ENCODE assay signal across 1 cellular context in the genomic region with DNA sequence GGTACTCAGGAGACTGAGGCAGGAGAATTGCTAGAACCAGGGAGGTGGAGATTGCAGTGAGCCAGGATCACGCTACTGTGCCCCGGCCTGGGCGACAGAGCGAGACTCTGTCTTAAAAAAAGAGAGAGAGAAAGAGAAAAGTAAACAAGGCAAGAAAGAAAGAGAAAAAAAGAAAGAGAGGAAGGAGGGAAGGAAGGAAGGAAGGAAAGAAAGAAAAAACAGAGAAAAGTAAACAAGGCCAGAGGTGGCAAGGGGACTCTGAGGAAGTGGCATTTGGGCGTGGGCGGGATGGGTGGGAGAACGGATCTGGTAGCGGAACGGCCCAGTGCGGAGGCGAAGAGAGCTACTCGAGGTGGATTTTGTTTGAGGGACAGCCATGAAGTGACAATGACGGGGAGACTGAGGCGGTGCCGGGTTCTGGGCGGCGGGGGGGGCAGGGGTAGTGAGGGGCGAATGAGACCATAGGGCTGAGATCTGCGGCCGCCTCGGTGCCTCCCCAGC.
A peak's percentile ranks its signal among the peaks of the same experiment; 100 is the strongest.
TF ChIP-seq lines count a peak whose summit lies in the region.

No MANE protein-coding gene starts in this region.

TF ChIP-seq in HEK293, 187 proteins besides CTCF, POLR2A, EP300 and RAD21 (continued from another document and continues in another):
- TF ChIP-seq ZNF18 (tag by site-specific recombination; IDR thresholded peaks at IDR 0.05) = no peak
- TF ChIP-seq ZNF184 (tag by site-specific recombination; IDR thresholded peaks at IDR 0.05) = no peak
- no peak for TF ChIP-seq ZNF677 (tag by site-specific recombination; IDR thresholded peaks at IDR 0.05)
- TF ChIP-seq SP3 (tag by site-specific recombination; IDR thresholded peaks at IDR 0.05) = no peak
- TF ChIP-seq OSR2 (tag by site-specific recombination; IDR thresholded peaks at IDR 0.05) = no peak
- TF ChIP-seq, protein P1, sequence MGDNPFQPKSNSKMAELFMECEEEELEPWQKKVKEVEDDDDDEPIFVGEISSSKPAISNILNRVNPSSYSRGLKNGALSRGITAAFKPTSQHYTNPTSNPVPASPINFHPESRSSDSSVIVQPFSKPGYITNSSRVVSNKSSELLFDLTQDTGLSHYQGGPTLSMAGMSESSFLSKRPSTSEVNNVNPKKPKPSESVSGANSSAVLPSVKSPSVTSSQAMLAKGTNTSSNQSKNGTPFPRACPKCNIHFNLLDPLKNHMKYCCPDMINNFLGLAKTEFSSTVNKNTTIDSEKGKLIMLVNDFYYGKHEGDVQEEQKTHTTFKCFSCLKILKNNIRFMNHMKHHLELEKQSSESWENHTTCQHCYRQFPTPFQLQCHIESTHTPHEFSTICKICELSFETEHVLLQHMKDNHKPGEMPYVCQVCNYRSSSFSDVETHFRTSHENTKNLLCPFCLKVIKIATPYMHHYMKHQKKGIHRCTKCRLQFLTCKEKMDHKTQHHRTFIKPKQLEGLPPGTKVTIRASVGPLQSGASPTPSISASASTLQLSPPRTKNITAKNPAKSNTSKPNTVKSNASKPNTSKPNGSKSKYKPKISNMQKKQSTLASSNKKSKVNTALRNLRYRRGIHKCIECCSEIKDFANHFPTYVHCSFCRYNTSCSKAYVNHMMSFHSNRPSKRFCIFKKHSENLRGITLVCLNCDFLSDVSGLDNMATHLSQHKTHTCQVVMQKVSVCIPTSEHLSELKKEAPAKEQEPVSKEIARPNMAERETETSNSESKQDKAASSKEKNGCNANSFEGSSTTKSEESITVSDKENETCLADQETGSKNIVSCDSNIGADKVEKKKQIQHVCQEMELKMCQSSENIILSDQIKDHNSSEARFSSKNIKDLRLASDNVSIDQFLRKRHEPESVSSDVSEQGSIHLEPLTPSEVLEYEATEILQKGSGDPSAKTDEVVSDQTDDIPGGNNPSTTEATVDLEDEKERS (tag by site-specific recombination; IDR thresholded peaks at IDR 0.05) = no peak
- no peak for TF ChIP-seq ZNF138 (tag by site-specific recombination; IDR thresholded peaks at IDR 0.05; ENCODE audit: borderline replicate concordance)
- TF ChIP-seq GLI4 (tag by site-specific recombination; IDR thresholded peaks at IDR 0.05) = no peak
- no peak for TF ChIP-seq ZNF146 (tag by site-specific recombination; IDR thresholded peaks at IDR 0.05)
- TF ChIP-seq OVOL3 (tag by site-specific recombination; IDR thresholded peaks at IDR 0.05) = no peak
- TF ChIP-seq PRDM1 (tag by site-specific recombination; IDR thresholded peaks at IDR 0.05) = peak; percentile 69; the same call in 1 of the 2 replicates
- no peak for TF ChIP-seq ZNF555 (tag by site-specific recombination; conservative IDR thresholded peaks at IDR 0.05)
- no peak for TF ChIP-seq ZNF660 (tag by site-specific recombination; IDR thresholded peaks at IDR 0.05)
- no peak for TF ChIP-seq ZNF529 (tag by site-specific recombination; IDR thresholded peaks at IDR 0.05; ENCODE audit: insufficient replicate concordance)
- no peak for TF ChIP-seq ZNF48 (tag by site-specific recombination; IDR thresholded peaks at IDR 0.05)
- no peak for TF ChIP-seq ZNF473 (tag by site-specific recombination; IDR thresholded peaks at IDR 0.05)
- no peak for TF ChIP-seq ZFP3 (tag by site-specific recombination; IDR thresholded peaks at IDR 0.05; ENCODE audit: low read depth)
- no peak for TF ChIP-seq ZNF623 (tag by site-specific recombination; IDR thresholded peaks at IDR 0.05)
- peak; percentile 73 for TF ChIP-seq ZNF121 (tag by site-specific recombination; IDR thresholded peaks at IDR 0.05)
- TF ChIP-seq PRDM10 (tag by site-specific recombination; IDR thresholded peaks at IDR 0.05) = peak; percentile 44; the same call in 1 of the 2 replicates
- no peak for TF ChIP-seq WT1 (tag by site-specific recombination; IDR thresholded peaks at IDR 0.05)
- no peak for TF ChIP-seq MZF1 (tag by site-specific recombination; IDR thresholded peaks at IDR 0.05; ENCODE audit: borderline replicate concordance)
- TF ChIP-seq AEBP2 (tag by site-specific recombination; IDR thresholded peaks at IDR 0.05; ENCODE audit: borderline replicate concordance) = no peak
- no peak; the same call in 1 of the 2 replicates for TF ChIP-seq ZNF639 (tag by site-specific recombination; IDR thresholded peaks at IDR 0.05)
- no peak for TF ChIP-seq GLIS1 (tag by site-specific recombination; IDR thresholded peaks at IDR 0.05)
- TF ChIP-seq ZNF488 (tag by site-specific recombination; IDR thresholded peaks at IDR 0.05) = no peak
- TF ChIP-seq GLI2 (tag by site-specific recombination; IDR thresholded peaks at IDR 0.05; ENCODE audit: borderline replicate concordance, low read depth) = no peak
- TF ChIP-seq ATF2 (tag by site-specific recombination; IDR thresholded peaks at IDR 0.05; ENCODE audit: low read depth) = no peak
- peak; percentile 96 for TF ChIP-seq ZNF366 (tag by site-specific recombination; conservative IDR thresholded peaks at IDR 0.05)
- peak; percentile 57; the same call in 1 of the 2 replicates for TF ChIP-seq ZBTB17 (tag by site-specific recombination; IDR thresholded peaks at IDR 0.05)
- TF ChIP-seq ZBTB10 (tag by site-specific recombination; IDR thresholded peaks at IDR 0.05) = no peak
- TF ChIP-seq ZNF426 (tag by site-specific recombination; IDR thresholded peaks at IDR 0.05) = no peak
- TF ChIP-seq ZBTB48 (tag by site-specific recombination; IDR thresholded peaks at IDR 0.05) = no peak
- TF ChIP-seq ZNF174 (tag by site-specific recombination; IDR thresholded peaks at IDR 0.05) = no peak
- no peak for TF ChIP-seq ZNF701 (tag by site-specific recombination; IDR thresholded peaks at IDR 0.05)
- no peak for TF ChIP-seq YY2 (tag by site-specific recombination; IDR thresholded peaks at IDR 0.05)
- TF ChIP-seq KLF7 (tag by site-specific recombination; IDR thresholded peaks at IDR 0.05; ENCODE audit: borderline replicate concordance) = no peak
- no peak for TF ChIP-seq RBAK (tag by site-specific recombination; IDR thresholded peaks at IDR 0.05)
- TF ChIP-seq REPIN1 (tag by site-specific recombination; IDR thresholded peaks at IDR 0.05; ENCODE audit: low read depth) = no peak
- no peak for TF ChIP-seq ZNF223 (tag by site-specific recombination; IDR thresholded peaks at IDR 0.05)
- TF ChIP-seq YY1 (tag by site-specific recombination; IDR thresholded peaks at IDR 0.05) = no peak
- TF ChIP-seq KLF8 (tag by site-specific recombination; IDR thresholded peaks at IDR 0.05) = no peak; the same call in 1 of the 2 replicates
- peak; percentile 28; the same call in 1 of the 2 replicates for TF ChIP-seq ZEB2 (tag by site-specific recombination; IDR thresholded peaks at IDR 0.05)
- TF ChIP-seq ZNF24 (tag by site-specific recombination; IDR thresholded peaks at IDR 0.05) = no peak
